In the genomic region with DNA sequence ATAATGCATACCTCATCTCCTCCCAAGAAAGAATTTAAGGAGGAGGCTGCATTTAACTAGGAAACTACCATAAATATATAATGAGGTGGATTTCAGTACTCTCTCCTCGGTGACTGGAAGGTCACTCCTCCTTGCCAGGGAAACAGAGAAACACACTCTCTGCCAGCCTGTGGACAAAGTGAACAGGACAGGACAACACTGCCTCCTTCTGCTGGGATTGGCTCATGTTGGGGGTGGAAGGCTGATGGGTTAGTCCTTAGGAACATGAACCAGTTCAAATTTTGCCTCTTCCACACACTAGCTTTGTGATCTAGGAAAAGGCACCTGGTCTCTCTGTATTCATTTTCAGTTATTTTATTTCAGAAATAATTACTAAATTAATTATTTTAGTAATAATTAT, we compare ENCODE assay signal across 10 cellular contexts. TPM values are rescaled to one million over a fixed set of nuclear protein-coding genes. Genes with fewer than 3 reads are reported as not detected.
DNase-seq lines count a peak whose midpoint lies in the region; ATAC-seq and TF ChIP-seq lines count a peak whose summit lies in the region.
"Had no signal": no experiment of that assay in that cellular context is flagged by ENCODE, and none has a peak within 500 bp of the region (broad histone marks: within the 10 kb centered on the region; RNA-seq: fewer than 3 reads in every experiment).

No MANE protein-coding gene starts in this region.

- H3F3A ChIP-seq in GM23248 (ENCODE audit: insufficient read depth), result no peaks in the 10 kb centered on the region

- H3K36me3 ChIP-seq in GM23248 (ENCODE audit: low read depth), result no peaks in the 10 kb centered on the region

- no peaks in the 10 kb centered on the region for H3K4me1 ChIP-seq in GM23248 (ENCODE audit: insufficient read depth)

- no peaks in the 10 kb centered on the region for H3K79me2 ChIP-seq in GM23248 (ENCODE audit: insufficient read depth)

- peak; percentile 31 for TF ChIP-seq CTCF in retinal pigment epithelial cell (conservative IDR thresholded peaks at IDR 0.05; ENCODE audit: low read depth, low read length)

- no peaks in the 10 kb centered on the region for H3K9me2 ChIP-seq in GM23248 (ENCODE audit: insufficient read depth)

- H3K27me3 ChIP-seq in GM23248 (replicated peaks; ENCODE audit: insufficient read depth), result no peaks in the 10 kb centered on the region

- H3K4me2 ChIP-seq in GM23248 (ENCODE audit: unreplicated experiment), result no peak overlapping the region

- no peak overlapping the region for H2AFZ ChIP-seq in GM23248

- DNase-seq in GM23248, result peak; percentile 24
- DNase-seq in RPMI8226, result peak; percentile 21
- DNase-seq in fibroblast of the conjunctiva (ENCODE audit: low read depth), result peak; percentile 29
- DNase-seq in retinal pigment epithelial cell (ENCODE audit: low read depth), result no peak
- no peak for DNase-seq in activated T-cell treated with anti-CD3 and anti-CD28 coated beads for 4 hours
- DNase-seq: immature natural killer cell, NCI-H1105 treated with DMSO at 0.1 percent for 48 hours had no signal

- H3K27ac ChIP-seq in GM23248, result no peak overlapping the region

- WGBS in GM23248 (ENCODE audit: low coverage in 1 of 2, low lambda C conversion rate in 2 of 2, missing lambda C conversion rate in 2 of 2), 2 experiments, result 30 to 33% methylated on average over 1 of the region's 1 CpG

- ATAC-seq in HG03342 (IDR thresholded peaks at IDR 0.05; ENCODE audit: unreplicated experiment), result no peak
- no peak for ATAC-seq in HG03432 (IDR thresholded peaks at IDR 0.05; ENCODE audit: unreplicated experiment)
- no peak for ATAC-seq in HG03045 (IDR thresholded peaks at IDR 0.05; ENCODE audit: unreplicated experiment)

- no peaks in the 10 kb centered on the region for H3K9me3 ChIP-seq in GM23248 (ENCODE audit: low read depth)

- H3K4me3 ChIP-seq in GM23248 (no peak overlapping the region), retinal pigment epithelial cell (ENCODE audit: low read length) (no peak overlapping the region)

- in situ Hi-C loops in GM23248 (cut with MboI), result no loop called here

- no peak overlapping the region for H3K9ac ChIP-seq in GM23248

- no peaks in the 10 kb centered on the region for H4K20me1 ChIP-seq in GM23248 (ENCODE audit: insufficient read depth)

RNA-seq across cellular contexts. Expression of a gene that starts 50.6 kb away (rescaled TPM):
- total RNA-seq in GM23248 (2014; rRNA removed; shearing (Covaris generic)), result not detected in 2 replicates
- polyA plus RNA-seq in GM23248 (2016; fragmentation: Nextera tagmentation; extraction: Ambion mirVana), result not detected in 2 replicates
- polyA plus RNA-seq: immature natural killer cell had no signal

Comparison
In these comparisons a context has a peak if more than half of its experiments do, and no peak if none do; other contexts are left out.
1. DNase-seq: peak in GM23248 (single experiment), RPMI8226 (single experiment) and fibroblast of the conjunctiva (single experiment); none in retinal pigment epithelial cell (single experiment) and activated T-cell treated with anti-CD3 and anti-CD28 coated beads for 4 hours (single experiment).